In the genomic region with DNA sequence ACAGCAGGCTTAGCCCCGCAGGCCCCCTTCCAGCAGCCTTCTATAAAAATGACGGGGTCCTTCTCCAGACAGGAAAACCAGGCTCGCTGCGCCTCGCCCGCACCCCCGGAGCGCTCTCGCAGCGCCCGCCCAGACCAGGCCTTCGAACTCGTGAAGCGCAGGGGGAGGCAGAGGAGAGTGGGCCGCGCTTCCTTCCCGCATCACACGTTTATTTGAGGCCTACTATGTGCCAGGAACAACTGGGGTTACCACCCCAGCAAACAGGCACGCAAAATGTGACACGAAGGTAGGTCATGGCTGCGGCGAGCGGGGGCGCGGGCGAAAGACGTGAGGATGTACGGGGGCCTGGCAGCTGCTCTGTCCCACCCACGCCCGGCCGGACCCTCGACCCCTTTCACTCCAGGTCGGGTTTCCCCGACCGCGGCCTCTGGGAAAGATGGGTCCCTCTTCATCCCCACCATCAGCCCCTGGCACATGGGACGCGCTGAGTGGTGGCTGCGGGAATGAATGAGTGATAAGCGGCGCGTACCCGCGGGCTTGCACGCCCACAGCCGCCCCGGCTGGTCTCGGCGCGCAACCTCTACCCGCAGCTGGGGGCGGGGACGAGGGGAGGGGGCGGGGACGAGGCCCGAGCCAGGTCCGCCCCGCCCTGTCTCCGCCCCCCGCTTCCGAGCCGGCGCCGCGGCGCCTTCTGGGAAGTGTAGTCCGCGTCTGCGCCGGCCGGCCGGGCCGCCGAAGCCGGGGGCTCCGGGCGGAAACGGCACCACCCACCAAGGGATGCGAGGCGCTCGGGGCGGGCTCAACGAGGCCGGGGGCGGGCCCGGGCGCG, we compare ENCODE assay signal across 8 cellular contexts. TPM values are rescaled to one million over a fixed set of nuclear protein-coding genes. Genes with fewer than 3 reads are reported as not detected.
DNase-seq lines count a peak whose midpoint lies in the region; ATAC-seq and TF ChIP-seq lines count a peak whose summit lies in the region.

No MANE protein-coding gene starts in this region.

- H3K36me3 ChIP-seq in sigmoid colon, result peaks cover 0 to 5% (median 0%) of the 10 kb centered on the region in 4 donors

- peaks cover 34% of the 10 kb centered on the region for H3K4me1 Mint-ChIP-seq in brain

- H3K27ac ChIP-seq in sigmoid colon, result peak overlapping the region; percentile 78 to 84 (median 82)

- ATAC-seq in GM18502 (IDR thresholded peaks at IDR 0.05; ENCODE audit: poor library complexity, unreplicated experiment) (peak; percentile 95), HG02938 (IDR thresholded peaks at IDR 0.05; ENCODE audit: unreplicated experiment) (peak; percentile 75)

- peaks cover 9% of the 10 kb centered on the region for H3K27me3 Mint-ChIP-seq in brain

- peaks cover 3 to 12% (median 4%) of the 10 kb centered on the region in 4 donors for H3K9me3 ChIP-seq in sigmoid colon

- H3K27me3 ChIP-seq in sigmoid colon, result no peaks in the 10 kb centered on the region

- no peak for TF ChIP-seq POLR2A in sigmoid colon (IDR thresholded peaks at IDR 0.05)

- TF ChIP-seq EP300 in sigmoid colon (IDR thresholded peaks at IDR 0.05), result no peak

- peaks cover 0 to 45% (median 28%) of the 10 kb centered on the region in 4 donors for H3K4me1 ChIP-seq in sigmoid colon

- peak overlapping the region; percentile 77 to 87 (median 80) for H3K4me3 Mint-ChIP-seq in brain

- intact Hi-C loops in sigmoid colon (cut with DNase I), result loop anchor here (2.0 to 10.0 kb wide), 4 partner anchors 43 to 519 kb away; partner anchors contain the start of gene ZNF282

- TF ChIP-seq CTCF in brain (conservative IDR thresholded peaks at IDR 0.05) (no peak), sigmoid colon (IDR thresholded peaks at IDR 0.05) (no peak)

- DNase-seq in NCI-H1930 (lab: John Stamatoyannopoulos, UW) (peak; percentile 92 to 96), UCSD-AML1 (lab: John Stamatoyannopoulos, UW; ENCODE audit: unreplicated experiment) (peak; percentile 82), sigmoid colon (peak; percentile 94), HT-29 (ENCODE audit: low spot score) (no peak)

- peak overlapping the region; percentile 56 for H3K4me3 ChIP-seq in iPS-11a (ENCODE audit: low read depth, low read length)
- peak overlapping the region; percentile 59 to 84 (median 75) for H3K4me3 ChIP-seq in sigmoid colon

- H3K9me3 Mint-ChIP-seq in brain, result peaks cover 18 to 37% (median 28%) of the 10 kb centered on the region in 5 experiments

- H3K36me3 Mint-ChIP-seq in brain, result peaks cover 10% of the 10 kb centered on the region

- H3K27ac Mint-ChIP-seq in brain, result peak overlapping the region in 2 of 5 experiments; percentile 55 to 58

- 4 to 9% methylated on average over 88 of the region's 88 CpGs for WGBS in sigmoid colon, 2 donors

RNA-seq across cellular contexts. Expression of gene ZNF467, which starts 59.1 kb away (rescaled TPM):
- polyA plus RNA-seq in brain (ENCODE audit: insufficient read depth, low read depth, low replicate concordance), result 9.1 TPM
- 10 to 100 TPM in 1 of 4 donors, 1 to 10 TPM in 3; 7.1 to 15.7 (median 9.2) TPM for total RNA-seq in sigmoid colon
- 1 to 10 TPM; 3.0 to 4.6 (median 3.5) TPM for polyA plus RNA-seq in sigmoid colon
- 0.63 and 0.66 TPM in 2 replicates for total RNA-seq in HT-29 (2014; rRNA removed; shearing (Covaris generic))
